ENCODE assay signal across 1 cellular context in genomic region chr1:64898107-64898861, GRCh38.
TF ChIP-seq lines count a peak whose summit lies in the region.

No MANE protein-coding gene starts in this region.

TF ChIP-seq in HepG2, 621 proteins besides CTCF, POLR2A, EP300 and RAD21 (continued from another document and continues in another):
- TF ChIP-seq, protein P1, sequence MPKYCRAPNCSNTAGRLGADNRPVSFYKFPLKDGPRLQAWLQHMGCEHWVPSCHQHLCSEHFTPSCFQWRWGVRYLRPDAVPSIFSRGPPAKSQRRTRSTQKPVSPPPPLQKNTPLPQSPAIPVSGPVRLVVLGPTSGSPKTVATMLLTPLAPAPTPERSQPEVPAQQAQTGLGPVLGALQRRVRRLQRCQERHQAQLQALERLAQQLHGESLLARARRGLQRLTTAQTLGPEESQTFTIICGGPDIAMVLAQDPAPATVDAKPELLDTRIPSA (CRISPR knock-in tag; IDR thresholded peaks at IDR 0.05; ENCODE audit: borderline replicate concordance), result no peak
- TF ChIP-seq ZBTB7B (CRISPR knock-in tag; IDR thresholded peaks at IDR 0.05) (no peak), CBX1 (IDR thresholded peaks at IDR 0.05; ENCODE audit: low read depth) (no peak), ZNF326 (CRISPR knock-in tag; IDR thresholded peaks at IDR 0.05; ENCODE audit: borderline replicate concordance) (no peak), MXD1 (CRISPR knock-in tag; IDR thresholded peaks at IDR 0.05) (no peak), ZNF790 (CRISPR knock-in tag; IDR thresholded peaks at IDR 0.05; ENCODE audit: borderline replicate concordance) (no peak), MYNN (CRISPR knock-in tag; IDR thresholded peaks at IDR 0.05; ENCODE audit: low read depth) (no peak), SIN3A (IDR thresholded peaks at IDR 0.05; ENCODE audit: borderline replicate concordance, low read depth, low read length) (no peak), LCORL (IDR thresholded peaks at IDR 0.05) (no peak), LCORL (CRISPR knock-in tag; IDR thresholded peaks at IDR 0.05) (peak; percentile 60; the same call in 1 of the 2 replicates), MTA1 (CRISPR knock-in tag; IDR thresholded peaks at IDR 0.05; ENCODE audit: borderline replicate concordance) (no peak), NFKB2 (CRISPR knock-in tag; IDR thresholded peaks at IDR 0.05; ENCODE audit: borderline replicate concordance) (no peak), FOSL2 (CRISPR knock-in tag; IDR thresholded peaks at IDR 0.05) (peak; percentile 100), HMG20A (CRISPR knock-in tag; IDR thresholded peaks at IDR 0.05; ENCODE audit: borderline replicate concordance) (peak; percentile 77; the same call in 1 of the 2 replicates), ZNF552 (CRISPR knock-in tag; IDR thresholded peaks at IDR 0.05; ENCODE audit: borderline replicate concordance) (no peak), ZEB1 (IDR thresholded peaks at IDR 0.05; ENCODE audit: insufficient replicate concordance, low read depth) (peak; percentile 52), RBM22 (optimal IDR thresholded peaks at IDR 0.05; ENCODE audit: low read length) (no peak), NPAS2 (CRISPR knock-in tag; IDR thresholded peaks at IDR 0.05; ENCODE audit: borderline replicate concordance) (no peak), PCBP2 (optimal IDR thresholded peaks at IDR 0.05; ENCODE audit: low read depth, low read length, poor library complexity, severe bottlenecking) (no peak), ZNF350 (CRISPR knock-in tag; IDR thresholded peaks at IDR 0.05; ENCODE audit: borderline replicate concordance, low read depth) (no peak), DPF2 (CRISPR knock-in tag; IDR thresholded peaks at IDR 0.05; ENCODE audit: borderline replicate concordance, low read depth) (peak; percentile 81), HNF4A (CRISPR knock-in tag; IDR thresholded peaks at IDR 0.05) (peak; percentile 27; the same call in 1 of the 2 replicates), SUZ12 (IDR thresholded peaks at IDR 0.05; ENCODE audit: low read depth, low read length) (no peak), ZBTB7A (CRISPR knock-in tag; IDR thresholded peaks at IDR 0.05) (no peak), EZH2 (conservative IDR thresholded peaks at IDR 0.05; ENCODE audit: low read depth, low read length) (no peak), KLF13 (CRISPR knock-in tag; IDR thresholded peaks at IDR 0.05) (no peak), ZNF672 (CRISPR knock-in tag; IDR thresholded peaks at IDR 0.05) (no peak), PRDM15 (CRISPR knock-in tag; IDR thresholded peaks at IDR 0.05) (no peak), ZNF761 (CRISPR knock-in tag; conservative IDR thresholded peaks at IDR 0.05) (no peak), POLR2AphosphoS5 (IDR thresholded peaks at IDR 0.05; ENCODE audit: low read depth, low read length) (no peak), FOXA3 (CRISPR knock-in tag; IDR thresholded peaks at IDR 0.05) (peak; percentile 84; the same call in 1 of the 2 replicates), ARID5B (CRISPR knock-in tag; IDR thresholded peaks at IDR 0.05) (peak; percentile 94), PHF8 (CRISPR knock-in tag; IDR thresholded peaks at IDR 0.05) (no peak), ZNF136 (CRISPR knock-in tag; IDR thresholded peaks at IDR 0.05; ENCODE audit: low read depth) (no peak), ZMYM4 (CRISPR knock-in tag; IDR thresholded peaks at IDR 0.05) (0 out of 2 replicates have a peak, but pooled peaks have one; percentile 16), HNRNPLL (IDR thresholded peaks at IDR 0.05; ENCODE audit: low read depth, low read length, poor library complexity, severe bottlenecking) (no peak), ZFP91 (CRISPR knock-in tag; IDR thresholded peaks at IDR 0.05; ENCODE audit: borderline replicate concordance) (no peak), ZFP36L1 (CRISPR knock-in tag; IDR thresholded peaks at IDR 0.05) (0 out of 2 replicates have a peak, but pooled peaks have one; percentile 34), PPARG (CRISPR knock-in tag; conservative IDR thresholded peaks at IDR 0.05) (0 out of 2 replicates have a peak, but pooled peaks have one; percentile 17), SMARCE1 (IDR thresholded peaks at IDR 0.05; ENCODE audit: borderline replicate concordance) (no peak), SMAD3 (CRISPR knock-in tag; IDR thresholded peaks at IDR 0.05) (0 out of 2 replicates have a peak, but pooled peaks have one; percentile 26)
- TF ChIP-seq, protein P2, sequence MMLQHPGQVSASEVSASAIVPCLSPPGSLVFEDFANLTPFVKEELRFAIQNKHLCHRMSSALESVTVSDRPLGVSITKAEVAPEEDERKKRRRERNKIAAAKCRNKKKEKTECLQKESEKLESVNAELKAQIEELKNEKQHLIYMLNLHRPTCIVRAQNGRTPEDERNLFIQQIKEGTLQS (CRISPR knock-in tag; IDR thresholded peaks at IDR 0.05), result peak; percentile 94
- TF ChIP-seq, protein P3, sequence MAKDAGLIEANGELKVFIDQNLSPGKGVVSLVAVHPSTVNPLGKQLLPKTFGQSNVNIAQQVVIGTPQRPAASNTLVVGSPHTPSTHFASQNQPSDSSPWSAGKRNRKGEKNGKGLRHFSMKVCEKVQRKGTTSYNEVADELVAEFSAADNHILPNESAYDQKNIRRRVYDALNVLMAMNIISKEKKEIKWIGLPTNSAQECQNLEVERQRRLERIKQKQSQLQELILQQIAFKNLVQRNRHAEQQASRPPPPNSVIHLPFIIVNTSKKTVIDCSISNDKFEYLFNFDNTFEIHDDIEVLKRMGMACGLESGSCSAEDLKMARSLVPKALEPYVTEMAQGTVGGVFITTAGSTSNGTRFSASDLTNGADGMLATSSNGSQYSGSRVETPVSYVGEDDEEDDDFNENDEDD (CRISPR knock-in tag; IDR thresholded peaks at IDR 0.05; ENCODE audit: borderline replicate concordance), result no peak
- TF ChIP-seq, protein P4, sequence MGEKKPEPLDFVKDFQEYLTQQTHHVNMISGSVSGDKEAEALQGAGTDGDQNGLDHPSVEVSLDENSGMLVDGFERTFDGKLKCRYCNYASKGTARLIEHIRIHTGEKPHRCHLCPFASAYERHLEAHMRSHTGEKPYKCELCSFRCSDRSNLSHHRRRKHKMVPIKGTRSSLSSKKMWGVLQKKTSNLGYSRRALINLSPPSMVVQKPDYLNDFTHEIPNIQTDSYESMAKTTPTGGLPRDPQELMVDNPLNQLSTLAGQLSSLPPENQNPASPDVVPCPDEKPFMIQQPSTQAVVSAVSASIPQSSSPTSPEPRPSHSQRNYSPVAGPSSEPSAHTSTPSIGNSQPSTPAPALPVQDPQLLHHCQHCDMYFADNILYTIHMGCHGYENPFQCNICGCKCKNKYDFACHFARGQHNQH (CRISPR knock-in tag; IDR thresholded peaks at IDR 0.05), result peak; percentile 65
- TF ChIP-seq, protein P5, sequence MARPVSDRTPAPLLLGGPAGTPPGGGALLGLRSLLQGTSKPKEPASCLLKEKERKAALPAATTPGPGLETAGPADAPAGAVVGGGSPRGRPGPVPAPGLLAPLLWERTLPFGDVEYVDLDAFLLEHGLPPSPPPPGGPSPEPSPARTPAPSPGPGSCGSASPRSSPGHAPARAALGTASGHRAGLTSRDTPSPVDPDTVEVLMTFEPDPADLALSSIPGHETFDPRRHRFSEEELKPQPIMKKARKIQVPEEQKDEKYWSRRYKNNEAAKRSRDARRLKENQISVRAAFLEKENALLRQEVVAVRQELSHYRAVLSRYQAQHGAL (CRISPR knock-in tag; IDR thresholded peaks at IDR 0.05; ENCODE audit: not compliant biosample characterization), result no peak
- TF ChIP-seq, protein P6, sequence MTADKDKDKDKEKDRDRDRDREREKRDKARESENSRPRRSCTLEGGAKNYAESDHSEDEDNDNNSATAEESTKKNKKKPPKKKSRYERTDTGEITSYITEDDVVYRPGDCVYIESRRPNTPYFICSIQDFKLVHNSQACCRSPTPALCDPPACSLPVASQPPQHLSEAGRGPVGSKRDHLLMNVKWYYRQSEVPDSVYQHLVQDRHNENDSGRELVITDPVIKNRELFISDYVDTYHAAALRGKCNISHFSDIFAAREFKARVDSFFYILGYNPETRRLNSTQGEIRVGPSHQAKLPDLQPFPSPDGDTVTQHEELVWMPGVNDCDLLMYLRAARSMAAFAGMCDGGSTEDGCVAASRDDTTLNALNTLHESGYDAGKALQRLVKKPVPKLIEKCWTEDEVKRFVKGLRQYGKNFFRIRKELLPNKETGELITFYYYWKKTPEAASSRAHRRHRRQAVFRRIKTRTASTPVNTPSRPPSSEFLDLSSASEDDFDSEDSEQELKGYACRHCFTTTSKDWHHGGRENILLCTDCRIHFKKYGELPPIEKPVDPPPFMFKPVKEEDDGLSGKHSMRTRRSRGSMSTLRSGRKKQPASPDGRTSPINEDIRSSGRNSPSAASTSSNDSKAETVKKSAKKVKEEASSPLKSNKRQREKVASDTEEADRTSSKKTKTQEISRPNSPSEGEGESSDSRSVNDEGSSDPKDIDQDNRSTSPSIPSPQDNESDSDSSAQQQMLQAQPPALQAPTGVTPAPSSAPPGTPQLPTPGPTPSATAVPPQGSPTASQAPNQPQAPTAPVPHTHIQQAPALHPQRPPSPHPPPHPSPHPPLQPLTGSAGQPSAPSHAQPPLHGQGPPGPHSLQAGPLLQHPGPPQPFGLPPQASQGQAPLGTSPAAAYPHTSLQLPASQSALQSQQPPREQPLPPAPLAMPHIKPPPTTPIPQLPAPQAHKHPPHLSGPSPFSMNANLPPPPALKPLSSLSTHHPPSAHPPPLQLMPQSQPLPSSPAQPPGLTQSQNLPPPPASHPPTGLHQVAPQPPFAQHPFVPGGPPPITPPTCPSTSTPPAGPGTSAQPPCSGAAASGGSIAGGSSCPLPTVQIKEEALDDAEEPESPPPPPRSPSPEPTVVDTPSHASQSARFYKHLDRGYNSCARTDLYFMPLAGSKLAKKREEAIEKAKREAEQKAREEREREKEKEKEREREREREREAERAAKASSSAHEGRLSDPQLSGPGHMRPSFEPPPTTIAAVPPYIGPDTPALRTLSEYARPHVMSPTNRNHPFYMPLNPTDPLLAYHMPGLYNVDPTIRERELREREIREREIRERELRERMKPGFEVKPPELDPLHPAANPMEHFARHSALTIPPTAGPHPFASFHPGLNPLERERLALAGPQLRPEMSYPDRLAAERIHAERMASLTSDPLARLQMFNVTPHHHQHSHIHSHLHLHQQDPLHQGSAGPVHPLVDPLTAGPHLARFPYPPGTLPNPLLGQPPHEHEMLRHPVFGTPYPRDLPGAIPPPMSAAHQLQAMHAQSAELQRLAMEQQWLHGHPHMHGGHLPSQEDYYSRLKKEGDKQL (CRISPR knock-in tag; IDR thresholded peaks at IDR 0.05; ENCODE audit: low read depth), result no peak
